ENCODE assay signal across 20 cellular contexts in genomic region chrX:118508221-118508620, GRCh38. TPM values are rescaled to one million over a fixed set of nuclear protein-coding genes. Genes with fewer than 3 reads are reported as not detected.
DNase-seq lines count a peak whose midpoint lies in the region; ATAC-seq and TF ChIP-seq lines count a peak whose summit lies in the region.
"Had no signal": no experiment of that assay in that cellular context is flagged by ENCODE, and none has a peak within 500 bp of the region (broad histone marks: within the 10 kb centered on the region; RNA-seq: fewer than 3 reads in every experiment).

No MANE protein-coding gene starts in this region.

- CTCF ChIA-PET in activated CD8-positive, alpha-beta T cell treated with anti-CD3 and anti-CD28 coated beads for 36 hours (lab: Charles Lee) = interaction anchor here (1.4 to 1.7 kb wide), 2 partner anchors 8 to 49 kb away, joined by 3 to 4 read pairs; no protein-coding TSS in a partner anchor
- CTCF ChIA-PET in activated CD8-positive, alpha-beta T cell treated with anti-CD3 and anti-CD28 coated beads, Interleukin-2, amount 10 ng/mL, durations not matched to agents 7 days and 5 days (lab: Charles Lee) = no interaction called here
- CTCF ChIA-PET in HEK293 (lab: Yijun Ruan, JAX) = no interaction called here

- H3K9me3 Mint-ChIP-seq in activated CD8-positive, alpha-beta T cell treated with anti-CD3 and anti-CD28 coated beads for 36 hours = no peaks in the 10 kb centered on the region
- H3K9me3 Mint-ChIP-seq in activated CD8-positive, alpha-beta T cell treated with anti-CD3 and anti-CD28 coated beads, Interleukin-2, amount 10 ng/mL, durations not matched to agents 7 days and 5 days (ENCODE audit: insufficient read depth) = no peaks in the 10 kb centered on the region

- no peaks in the 10 kb centered on the region for H3K9me3 ChIP-seq in HEK293 (ENCODE audit: control insufficient read depth, insufficient read depth, low read depth, low read length)
- H3K9me3 ChIP-seq in gastroesophageal sphincter = no peaks in the 10 kb centered on the region
- peaks cover 0 to 3% of the 10 kb centered on the region in 2 donors for H3K9me3 ChIP-seq in stomach smooth muscle (ENCODE audit: control insufficient read depth in 2 of 2, low read length in 2 of 2)
- H3K9me3 ChIP-seq in tibial nerve = no peaks in the 10 kb centered on the region

- no peak for TF ChIP-seq POLR2A in gastroesophageal sphincter (IDR thresholded peaks at IDR 0.05)
- no peak for TF ChIP-seq POLR2A in tibial nerve (IDR thresholded peaks at IDR 0.05)

- H3K27me3 Mint-ChIP-seq in activated CD8-positive, alpha-beta T cell treated with anti-CD3 and anti-CD28 coated beads for 36 hours = no peaks in the 10 kb centered on the region
- no peaks in the 10 kb centered on the region for H3K27me3 Mint-ChIP-seq in activated CD8-positive, alpha-beta T cell treated with anti-CD3 and anti-CD28 coated beads, Interleukin-2, amount 10 ng/mL, durations not matched to agents 7 days and 5 days (ENCODE audit: low read depth)

- no peaks in the 10 kb centered on the region for H3K27me3 ChIP-seq in gastroesophageal sphincter
- H3K27me3 ChIP-seq in stomach smooth muscle (ENCODE audit: control insufficient read depth in 1 of 2, insufficient read depth in 2 of 2, low read length in 2 of 2) = peaks cover 0 to 3% of the 10 kb centered on the region in 2 donors
- no peaks in the 10 kb centered on the region for H3K27me3 ChIP-seq in tibial nerve

- H3K4me3 ChIP-seq in HEK293 (ENCODE audit: low read depth, low read length) = no peak overlapping the region
- H3K4me3 ChIP-seq in gastroesophageal sphincter = no peak overlapping the region
- H3K4me3 ChIP-seq in stomach smooth muscle (ENCODE audit: low read length in 2 of 2) = peak overlapping the region in 1 of 2 donors; percentile 22
- H3K4me3 ChIP-seq in tibial nerve = no peak overlapping the region
- H3K4me3 ChIP-seq: GM12878, K562 had no signal

- ATAC-seq in activated CD8-positive, alpha-beta T cell treated with anti-CD3 and anti-CD28 coated beads for 36 hours = no peak
- ATAC-seq in activated CD8-positive, alpha-beta T cell treated with anti-CD3 and anti-CD28 coated beads, Interleukin-2, amount 10 ng/mL, durations not matched to agents 7 days and 5 days = no peak
- ATAC-seq in gastroesophageal sphincter (no peak), GM18511 (IDR thresholded peaks at IDR 0.05; ENCODE audit: unreplicated experiment) (no peak)
- ATAC-seq: GM12878 had no signal

- H3K27ac ChIP-seq in HEK293 (ENCODE audit: extremely low read depth, low read depth, low read length) (no peak overlapping the region), gastroesophageal sphincter (peak overlapping the region; percentile 18 to 78 (median 76)), stomach smooth muscle (ENCODE audit: low read length) (peak overlapping the region; percentile 64), tibial nerve (peak overlapping the region in 1 of 4 donors; percentile 52)

- H3K36me3 Mint-ChIP-seq in activated CD8-positive, alpha-beta T cell treated with anti-CD3 and anti-CD28 coated beads for 36 hours (ENCODE audit: low read depth) = peaks cover 27% of the 10 kb centered on the region
- peaks cover 45% of the 10 kb centered on the region for H3K36me3 Mint-ChIP-seq in activated CD8-positive, alpha-beta T cell treated with anti-CD3 and anti-CD28 coated beads, Interleukin-2, amount 10 ng/mL, durations not matched to agents 7 days and 5 days (ENCODE audit: low read depth)

- POLR2A ChIA-PET in activated CD8-positive, alpha-beta T cell treated with anti-CD3 and anti-CD28 coated beads for 36 hours (lab: Charles Lee) = no interaction called here
- POLR2A ChIA-PET in activated CD8-positive, alpha-beta T cell treated with anti-CD3 and anti-CD28 coated beads, Interleukin-2, amount 10 ng/mL, durations not matched to agents 7 days and 5 days (lab: Charles Lee) = interaction anchor here (1.5 kb wide), 1 partner anchor 12 kb away, joined by 3 read pairs; no protein-coding TSS in a partner anchor
- POLR2A ChIA-PET in HEK293 (lab: Yijun Ruan, JAX) = no interaction called here

- TF ChIP-seq EP300 in gastroesophageal sphincter (IDR thresholded peaks at IDR 0.05) (no peak), tibial nerve (IDR thresholded peaks at IDR 0.05) (no peak)

- peak overlapping the region; percentile 25 for H3K27ac Mint-ChIP-seq in activated CD8-positive, alpha-beta T cell treated with anti-CD3 and anti-CD28 coated beads for 36 hours
- H3K27ac Mint-ChIP-seq in activated CD8-positive, alpha-beta T cell treated with anti-CD3 and anti-CD28 coated beads, Interleukin-2, amount 10 ng/mL, durations not matched to agents 7 days and 5 days = no peak overlapping the region

- no peak for TF ChIP-seq CTCF in activated CD8-positive, alpha-beta T cell treated with anti-CD3 and anti-CD28 coated beads for 36 hours (IDR thresholded peaks at IDR 0.05)
- TF ChIP-seq CTCF in HEK293 (tag by site-specific recombination; IDR thresholded peaks at IDR 0.05) (no peak), gastroesophageal sphincter (IDR thresholded peaks at IDR 0.05) (no peak), tibial nerve (IDR thresholded peaks at IDR 0.05) (no peak)

- no peak for DNase-seq in activated CD8-positive, alpha-beta T cell treated with anti-CD3 and anti-CD28 coated beads for 36 hours
- DNase-seq in activated CD8-positive, alpha-beta T cell treated with anti-CD3 and anti-CD28 coated beads, Interleukin-2, amount 10 ng/mL, durations not matched to agents 7 days and 5 days = no peak
- no peak for DNase-seq in tibial nerve (ENCODE audit: low spot score in 2 of 2)
- DNase-seq in SHP77 (lab: John Stamatoyannopoulos, UW) = no peak
- DNase-seq: 8988T, DMS 273 treated with DMSO at 0.1 percent for 48 hours, GDM1, GOT3, MV-4-11, NCI-H1417 treated with DMSO at 0.1 percent for 48 hours, NCI-H1930, NCI-H446, NCI-H69, OCI-M1 had no signal

- H3K9ac ChIP-seq in stomach smooth muscle (ENCODE audit: low read length in 2 of 2) = peak overlapping the region in 1 of 2 donors; percentile 21

- peaks cover 76% of the 10 kb centered on the region for H3K4me1 Mint-ChIP-seq in activated CD8-positive, alpha-beta T cell treated with anti-CD3 and anti-CD28 coated beads for 36 hours (ENCODE audit: low read depth)
- H3K4me1 Mint-ChIP-seq in activated CD8-positive, alpha-beta T cell treated with anti-CD3 and anti-CD28 coated beads, Interleukin-2, amount 10 ng/mL, durations not matched to agents 7 days and 5 days (ENCODE audit: low read depth) = peaks cover 29% of the 10 kb centered on the region

- 36 to 75% methylated on average over 2 to 5 of the region's 5 CpGs for WGBS in gastroesophageal sphincter (ENCODE audit: low coverage in 1 of 2), 2 donors
- 69 to 76% methylated on average over 5 of the region's 5 CpGs for WGBS in tibial nerve, 2 donors

- intact Hi-C loops in activated CD8-positive, alpha-beta T cell treated with anti-CD3 and anti-CD28 coated beads for 36 hours (cut with micrococcal nuclease) = no loop called here

- H3K4me3 Mint-ChIP-seq in activated CD8-positive, alpha-beta T cell treated with anti-CD3 and anti-CD28 coated beads for 36 hours = no peak overlapping the region
- H3K4me3 Mint-ChIP-seq in activated CD8-positive, alpha-beta T cell treated with anti-CD3 and anti-CD28 coated beads, Interleukin-2, amount 10 ng/mL, durations not matched to agents 7 days and 5 days = no peak overlapping the region

- H3K4me1 ChIP-seq in HEK293 (ENCODE audit: control insufficient read depth, insufficient read depth, low read length) (no peaks in the 10 kb centered on the region), gastroesophageal sphincter (peaks cover 0 to 89% (median 8%) of the 10 kb centered on the region in 3 donors), stomach smooth muscle (ENCODE audit: control insufficient read depth, insufficient read depth, low read length) (peaks cover 21% of the 10 kb centered on the region), tibial nerve (peaks cover 0 to 7% (median 0%) of the 10 kb centered on the region in 4 donors)

- no peaks in the 10 kb centered on the region for H3K36me3 ChIP-seq in HEK293 (ENCODE audit: control insufficient read depth in 2 of 2, insufficient read depth in 1 of 2, low read length in 2 of 2)
- H3K36me3 ChIP-seq in gastroesophageal sphincter = no peaks in the 10 kb centered on the region
- no peaks in the 10 kb centered on the region for H3K36me3 ChIP-seq in stomach smooth muscle (ENCODE audit: control insufficient read depth in 2 of 2, insufficient read depth in 2 of 2, low read length in 2 of 2)
- H3K36me3 ChIP-seq in tibial nerve = no peaks in the 10 kb centered on the region

TF ChIP-seq in HEK293, 187 proteins besides CTCF, POLR2A, EP300 and RAD21:
- TF ChIP-seq, protein P1, sequence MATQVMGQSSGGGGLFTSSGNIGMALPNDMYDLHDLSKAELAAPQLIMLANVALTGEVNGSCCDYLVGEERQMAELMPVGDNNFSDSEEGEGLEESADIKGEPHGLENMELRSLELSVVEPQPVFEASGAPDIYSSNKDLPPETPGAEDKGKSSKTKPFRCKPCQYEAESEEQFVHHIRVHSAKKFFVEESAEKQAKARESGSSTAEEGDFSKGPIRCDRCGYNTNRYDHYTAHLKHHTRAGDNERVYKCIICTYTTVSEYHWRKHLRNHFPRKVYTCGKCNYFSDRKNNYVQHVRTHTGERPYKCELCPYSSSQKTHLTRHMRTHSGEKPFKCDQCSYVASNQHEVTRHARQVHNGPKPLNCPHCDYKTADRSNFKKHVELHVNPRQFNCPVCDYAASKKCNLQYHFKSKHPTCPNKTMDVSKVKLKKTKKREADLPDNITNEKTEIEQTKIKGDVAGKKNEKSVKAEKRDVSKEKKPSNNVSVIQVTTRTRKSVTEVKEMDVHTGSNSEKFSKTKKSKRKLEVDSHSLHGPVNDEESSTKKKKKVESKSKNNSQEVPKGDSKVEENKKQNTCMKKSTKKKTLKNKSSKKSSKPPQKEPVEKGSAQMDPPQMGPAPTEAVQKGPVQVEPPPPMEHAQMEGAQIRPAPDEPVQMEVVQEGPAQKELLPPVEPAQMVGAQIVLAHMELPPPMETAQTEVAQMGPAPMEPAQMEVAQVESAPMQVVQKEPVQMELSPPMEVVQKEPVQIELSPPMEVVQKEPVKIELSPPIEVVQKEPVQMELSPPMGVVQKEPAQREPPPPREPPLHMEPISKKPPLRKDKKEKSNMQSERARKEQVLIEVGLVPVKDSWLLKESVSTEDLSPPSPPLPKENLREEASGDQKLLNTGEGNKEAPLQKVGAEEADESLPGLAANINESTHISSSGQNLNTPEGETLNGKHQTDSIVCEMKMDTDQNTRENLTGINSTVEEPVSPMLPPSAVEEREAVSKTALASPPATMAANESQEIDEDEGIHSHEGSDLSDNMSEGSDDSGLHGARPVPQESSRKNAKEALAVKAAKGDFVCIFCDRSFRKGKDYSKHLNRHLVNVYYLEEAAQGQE (tag by site-specific recombination; IDR thresholded peaks at IDR 0.05) = peak; percentile 43; the same call in 1 of the 2 replicates
- no peak for TF ChIP-seq ZNF24 (tag by site-specific recombination; IDR thresholded peaks at IDR 0.05)

RNA-seq across cellular contexts. Expression of gene DOCK11, which starts 12.6 kb away (rescaled TPM):
- 10 to 100 TPM; 45.1 to 49.5 TPM for total RNA-seq in activated CD8-positive, alpha-beta T cell treated with anti-CD3 and anti-CD28 coated beads for 36 hours
- 10 to 100 TPM; 62.6 to 66.0 TPM for total RNA-seq in activated CD8-positive, alpha-beta T cell treated with anti-CD3 and anti-CD28 coated beads, Interleukin-2, amount 10 ng/mL, durations not matched to agents 7 days and 5 days
- total RNA-seq in gastroesophageal sphincter (100 to 1,000 TPM in 1 of 4 donors, 10 to 100 TPM in 3; 61.9 to 139 (median 80.1) TPM), tibial nerve (10 to 100 TPM; 30.0 to 50.7 (median 35.7) TPM)
